ENCODE assay signal across 13 cellular contexts in genomic region chr4:76754439-76754838, GRCh38.
DNase-seq lines count a peak whose midpoint lies in the region; ATAC-seq and TF ChIP-seq lines count a peak whose summit lies in the region.
"Had no signal": no experiment of that assay in that cellular context is flagged by ENCODE, and none has a peak within 500 bp of the region (broad histone marks: within the 10 kb centered on the region; RNA-seq: fewer than 3 reads in every experiment).

No MANE protein-coding gene starts in this region.

- BruUV-seq in HCT116 (replicated peaks; lab: Mats Ljungman, UMichigan): no TSS peak

- 0 out of 2 replicates have a peak overlapping the region, but pooled peaks have one; percentile 6 for H3K27ac ChIP-seq in HCT116 (ENCODE audit: low read depth, low read length)
- H3K27ac ChIP-seq in ascending aorta: peak overlapping the region; percentile 76 to 79
- H3K27ac ChIP-seq in mesodermal cell (ENCODE audit: low read depth, low read length, severe bottlenecking): peak overlapping the region; percentile 89
- H3K27ac ChIP-seq in spleen: peak overlapping the region in 6 of 8 donors; percentile 29 to 47 (median 44)
- peak overlapping the region in 1 of 2 donors; percentile 45 for H3K27ac ChIP-seq in aorta (ENCODE audit: low read depth in 1 of 2, low read length in 2 of 2)
- H3K27ac ChIP-seq: parathyroid adenoma had no signal

- no peak overlapping the region for H3K9ac ChIP-seq in HCT116 (ENCODE audit: low read length)
- H3K9ac ChIP-seq: parathyroid adenoma had no signal

- ATAC-seq in HCT116: no peak
- ATAC-seq in HG03280 (IDR thresholded peaks at IDR 0.05; ENCODE audit: unreplicated experiment): no peak
- ATAC-seq in aorta (ENCODE audit: low FRiP score): no peak

- H2AFZ ChIP-seq in HCT116 (ENCODE audit: low read depth, low read length, poor library complexity, severe bottlenecking): no peak overlapping the region
- H2AFZ ChIP-seq: parathyroid adenoma had no signal

- H3K4me3 ChIP-seq in HCT116 (replicated peaks in 1 of 2; ENCODE audit: low read depth in 1 of 2, low read length in 2 of 2) (no peak overlapping the region), ascending aorta (no peak overlapping the region), mesodermal cell (ENCODE audit: extremely low read depth, insufficient read depth, low read length, poor library complexity, severe bottlenecking) (no peak overlapping the region), spleen (no peak overlapping the region), aorta (ENCODE audit: low read length in 2 of 2) (no peak overlapping the region)

- H3K9me2 ChIP-seq in HCT116 (ENCODE audit: insufficient read depth): no peaks in the 10 kb centered on the region

- CTCF ChIA-PET in HCT116 (lab: Charles Lee): no interaction called here

- DNase-seq in HCT116 (ENCODE audit: low read depth, low spot score) (no peak), ascending aorta (ENCODE audit: low spot score in 2 of 2) (no peak), spleen (no peak), AG08396 (ENCODE audit: low spot score) (no peak), HuH-7 (ENCODE audit: low spot score) (no peak), aorta (no peak)
- DNase-seq: activated CD4-positive, alpha-beta T cell treated with anti-CD3 and anti-CD28 coated beads for 48 hours; activated CD8-positive, alpha-beta memory T cell treated with anti-CD3 and anti-CD28 coated beads, Interleukin-2, amount 50 U/mL, for 48 hours; activated naive CD4-positive, alpha-beta T cell; NCI-H146 had no signal

- no peak for TF ChIP-seq RAD21 in HCT116 (IDR thresholded peaks at IDR 0.05; ENCODE audit: low read depth)

- POLR2A ChIA-PET in HCT116 (lab: Charles Lee): no interaction called here

- RAD21 ChIA-PET in HCT116 (lab: Charles Lee; ENCODE audit: low non-redundant PET in 1 of 2, low total read pairs in 2 of 2, uncharacterized antibody in 2 of 2, unreplicated experiment in 2 of 2): no interaction called here

- H3K4me2 ChIP-seq in HCT116 (ENCODE audit: low read length): peak overlapping the region; percentile 67

- H3K27me3 ChIP-seq in HCT116 (ENCODE audit: insufficient read depth, low read length) (no peaks in the 10 kb centered on the region), ascending aorta (no peaks in the 10 kb centered on the region), spleen (replicated peaks in 1 of 7) (peaks cover 0 to 33% (median 0%) of the 10 kb centered on the region in 7 donors), aorta (ENCODE audit: control insufficient read depth in 1 of 2, insufficient read depth in 2 of 2, low read length in 1 of 2) (no peaks in the 10 kb centered on the region)

- peaks cover 0 to 6% of the 10 kb centered on the region in 2 experiments; a peak in 1 of 4 replicates for H3K9me3 ChIP-seq in HCT116 (ENCODE audit: control insufficient read depth in 1 of 2, insufficient read depth in 1 of 2, low read depth in 1 of 2, low read length in 2 of 2)
- no peaks in the 10 kb centered on the region for H3K9me3 ChIP-seq in ascending aorta
- peaks cover 5% of the 10 kb centered on the region for H3K9me3 ChIP-seq in mesodermal cell (ENCODE audit: control insufficient read depth, low read length)
- H3K9me3 ChIP-seq in spleen: peaks cover 0 to 9% (median 0%) of the 10 kb centered on the region in 8 donors
- H3K9me3 ChIP-seq in aorta (ENCODE audit: control insufficient read depth, low read length): no peaks in the 10 kb centered on the region

- TF ChIP-seq CTCF in HCT116 (IDR thresholded peaks at IDR 0.05 in 2 of 3, conservative IDR thresholded peaks at IDR 0.05 in 1 of 3; ENCODE audit: borderline replicate concordance in 1 of 3, insufficient read depth in 1 of 3, low read depth in 2 of 3, low read length in 2 of 3) (no peak), ascending aorta (IDR thresholded peaks at IDR 0.05) (no peak), spleen (IDR thresholded peaks at IDR 0.05 in 8 of 11, conservative IDR thresholded peaks at IDR 0.05 in 3 of 11) (no peak)

- no peaks in the 10 kb centered on the region for H4K20me1 ChIP-seq in HCT116 (ENCODE audit: insufficient read depth)

- WGBS in mesodermal cell (ENCODE audit: insufficient coverage in 2 of 2), 2 experiments: 88% methylated on average over 8 to 10 of the region's 10 CpGs
- WGBS in spleen, 5 donors: 81 to 94% (median 84%) methylated on average over 9 to 10 of the region's 10 CpGs
- WGBS in aorta, 2 donors: 77 to 80% methylated on average over 10 of the region's 10 CpGs

- H3K79me2 ChIP-seq in HCT116 (ENCODE audit: insufficient read depth, low read length): no peaks in the 10 kb centered on the region; the same call in 1 of the 2 replicates
- H3K79me2 ChIP-seq: parathyroid adenoma had no signal

- intact Hi-C loops in HCT116 (cut with micrococcal nuclease) (loop anchor here (10.0 kb wide), 1 partner anchor 450 kb away; no protein-coding TSS in a partner anchor), ascending aorta (cut with DNase I) (loop anchor here (2.0 to 10.0 kb wide), 3 partner anchors 62 to 560 kb away; no protein-coding TSS in a partner anchor), spleen (cut with DNase I; ENCODE audit: low total_unique reads) (loop anchor here (10.0 kb wide), 1 partner anchor 580 kb away; no protein-coding TSS in a partner anchor), aorta (cut with DNase I) (loop anchor here in 1 of 2 donors (5.0 to 10.0 kb wide), 2 partner anchors 142 to 290 kb away; no protein-coding TSS in a partner anchor)

- H3K36me3 ChIP-seq in HCT116 (ENCODE audit: control insufficient read depth in 1 of 2, insufficient read depth in 2 of 2, low read length in 2 of 2): peaks cover 0 to 7% of the 10 kb centered on the region in 2 experiments; a peak in 1 of 4 replicates
- peaks cover 29 to 37% of the 10 kb centered on the region in 2 donors for H3K36me3 ChIP-seq in ascending aorta
- peaks cover 75% of the 10 kb centered on the region for H3K36me3 ChIP-seq in mesodermal cell (ENCODE audit: control insufficient read depth, insufficient read depth, low read length)
- peaks cover 0 to 11% (median 0%) of the 10 kb centered on the region in 6 donors for H3K36me3 ChIP-seq in spleen
- H3K36me3 ChIP-seq in aorta (ENCODE audit: control insufficient read depth in 1 of 2, insufficient read depth in 2 of 2, low read length in 1 of 2): peaks cover 0 to 6% of the 10 kb centered on the region in 2 donors

- H3K4me1 ChIP-seq in HCT116 (ENCODE audit: control insufficient read depth in 1 of 2, insufficient read depth in 2 of 2, low read length in 2 of 2): peaks cover 21 to 31% of the 10 kb centered on the region in 2 experiments
- peaks cover 13 to 30% of the 10 kb centered on the region in 2 donors for H3K4me1 ChIP-seq in ascending aorta
- H3K4me1 ChIP-seq in mesodermal cell (ENCODE audit: control insufficient read depth, insufficient read depth, low read length, poor library complexity, severe bottlenecking): peaks cover 34% of the 10 kb centered on the region
- peaks cover 0 to 16% (median 2%) of the 10 kb centered on the region in 6 donors for H3K4me1 ChIP-seq in spleen
- H3K4me1 ChIP-seq in aorta (ENCODE audit: control insufficient read depth in 1 of 2, insufficient read depth in 2 of 2, low read length in 2 of 2): peaks cover 0 to 4% of the 10 kb centered on the region in 2 donors
- H3K4me1 ChIP-seq: parathyroid adenoma had no signal

- TF ChIP-seq POLR2A in HCT116 (IDR thresholded peaks at IDR 0.05; ENCODE audit: borderline replicate concordance, extremely low read depth, insufficient read depth, insufficient read length): no peak
- TF ChIP-seq POLR2A in spleen (IDR thresholded peaks at IDR 0.05): no peak

TF ChIP-seq in HCT116, 20 proteins besides CTCF, POLR2A, EP300 and RAD21:
- no peak for TF ChIP-seq ZFX (IDR thresholded peaks at IDR 0.05)
